9 cellular contexts compared by ENCODE assay signal in genomic region chr1:155309423-155310021, GRCh38. TPM values are rescaled to one million over a fixed set of nuclear protein-coding genes. Genes with fewer than 3 reads are reported as not detected.
DNase-seq lines count a peak whose midpoint lies in the region; ATAC-seq and TF ChIP-seq lines count a peak whose summit lies in the region.
"Had no signal": no experiment of that assay in that cellular context is flagged by ENCODE, and none has a peak within 500 bp of the region (broad histone marks: within the 10 kb centered on the region; RNA-seq: fewer than 3 reads in every experiment).

No MANE protein-coding gene starts in this region.

- H3K36me3 Mint-ChIP-seq in MCF 10A (ENCODE audit: insufficient read depth, unreplicated experiment): peaks cover 54% of the 10 kb centered on the region

- H3K79me2 ChIP-seq in KMS-11 (ENCODE audit: insufficient read depth, low read depth): peaks cover 38% of the 10 kb centered on the region

- ATAC-seq in right lobe of liver (peak in 2 of 4 donors; percentile 8 to 14), HG03354 (IDR thresholded peaks at IDR 0.05; ENCODE audit: poor library complexity, severe bottlenecking, unreplicated experiment) (no peak)

- no peaks in the 10 kb centered on the region for H3K9me3 ChIP-seq in right lobe of liver
- no peaks in the 10 kb centered on the region for H3K9me3 ChIP-seq in thyroid gland

- peaks cover 14% of the 10 kb centered on the region for H3K4me1 Mint-ChIP-seq in MCF 10A (ENCODE audit: insufficient read depth, unreplicated experiment)

- H3K4me3 ChIP-seq in KMS-11 (IDR thresholded peaks at IDR 0.05; ENCODE audit: insufficient read depth, low read depth, low read length) (peak overlapping the region; percentile 97), right lobe of liver (peak overlapping the region; percentile 50 to 91 (median 84)), thyroid gland (replicated peaks in 1 of 3) (peak overlapping the region; percentile 34 to 55 (median 52))

- intact Hi-C loops in MCF 10A (cut with micrococcal nuclease): loop anchor here (2.0 kb wide), 1 partner anchor 13 kb away; no protein-coding TSS in a partner anchor
- intact Hi-C loops in right lobe of liver (cut with DNase I): no loop called here
- intact Hi-C loops in thyroid gland (cut with DNase I): no loop called here

- H3K36me3 ChIP-seq in KMS-11 (ENCODE audit: insufficient read depth): peaks cover 6% of the 10 kb centered on the region; the same call in 1 of the 2 replicates
- H3K36me3 ChIP-seq in right lobe of liver: peaks cover 0 to 18% (median 0%) of the 10 kb centered on the region in 4 donors
- H3K36me3 ChIP-seq in thyroid gland: no peaks in the 10 kb centered on the region

- H2AFZ ChIP-seq in KMS-11 (ENCODE audit: low read depth): peak overlapping the region; percentile 57

- H3K9ac ChIP-seq in KMS-11: peak overlapping the region; percentile 83

- POLR2A ChIA-PET in MCF 10A (lab: Yijun Ruan, JAX): interaction anchor here (1.3 to 7.9 kb wide), 3 partner anchors 11 to 37 kb away, joined by 9 to 103 read pairs (median 13); partner anchors contain the start of genes CLK2 and RUSC1

- H3K27ac ChIP-seq in KMS-11 (peak overlapping the region; percentile 62), right lobe of liver (peak overlapping the region; percentile 82 to 92 (median 84)), thyroid gland (peak overlapping the region; percentile 31 to 81 (median 79))

- DNase-seq in COLO668 (lab: John Stamatoyannopoulos, UW; ENCODE audit: unreplicated experiment): peak; percentile 39
- peak; percentile 57 for DNase-seq in MCF 10A (ENCODE audit: unreplicated experiment)
- peak; percentile 72 to 75 (median 73) for DNase-seq in right lobe of liver
- peak; percentile 52 to 54 for DNase-seq in thyroid gland
- no peak for DNase-seq in midbrain (lab: John Stamatoyannopoulos, UW)
- DNase-seq in SKM-1 treated with dmso at 0.1 percent for 144 hours (lab: John Stamatoyannopoulos, UW; ENCODE audit: unreplicated experiment): no peak

- TF ChIP-seq POLR2A in right lobe of liver (IDR thresholded peaks at IDR 0.05): no peak
- TF ChIP-seq POLR2A in thyroid gland (IDR thresholded peaks at IDR 0.05): no peak

- peaks cover 23% of the 10 kb centered on the region for H3K4me1 ChIP-seq in KMS-11 (ENCODE audit: low read depth, poor library complexity, severe bottlenecking)
- peaks cover 0 to 25% (median 9%) of the 10 kb centered on the region in 4 donors for H3K4me1 ChIP-seq in right lobe of liver
- H3K4me1 ChIP-seq in thyroid gland: peaks cover 13 to 20% of the 10 kb centered on the region in 2 donors

- H3K27ac Mint-ChIP-seq in MCF 10A (ENCODE audit: low read depth, unreplicated experiment): peak overlapping the region; percentile 97

- WGBS in right lobe of liver (ENCODE audit: insufficient coverage, low coverage, low lambda C conversion rate, missing lambda C conversion rate): 3% methylated on average over 8 of the region's 11 CpGs
- WGBS in thyroid gland, 2 donors: 2 to 7% methylated on average over 9 to 11 of the region's 11 CpGs

- peak overlapping the region; percentile 100 for H3K4me3 Mint-ChIP-seq in MCF 10A (ENCODE audit: unreplicated experiment)

- H3K27me3 ChIP-seq in KMS-11 (ENCODE audit: insufficient read depth, low read depth) (no peaks in the 10 kb centered on the region), right lobe of liver (no peaks in the 10 kb centered on the region), thyroid gland (no peaks in the 10 kb centered on the region)

- H3K4me2 ChIP-seq in KMS-11: peak overlapping the region; percentile 76

- no peaks in the 10 kb centered on the region for H3K27me3 Mint-ChIP-seq in MCF 10A (ENCODE audit: insufficient read depth, unreplicated experiment)

- no peaks in the 10 kb centered on the region for H3K9me3 Mint-ChIP-seq in MCF 10A (ENCODE audit: unreplicated experiment)

- H4K20me1 ChIP-seq in KMS-11 (ENCODE audit: insufficient read depth): no peaks in the 10 kb centered on the region

- no peak for TF ChIP-seq CTCF in KMS-11 (conservative IDR thresholded peaks at IDR 0.05; ENCODE audit: low read depth, low read length)
- TF ChIP-seq CTCF in MCF 10A (IDR thresholded peaks at IDR 0.05; ENCODE audit: unreplicated experiment): no peak
- TF ChIP-seq CTCF in right lobe of liver (IDR thresholded peaks at IDR 0.05): no peak
- no peak for TF ChIP-seq CTCF in thyroid gland (IDR thresholded peaks at IDR 0.05)

- CTCF ChIA-PET in MCF 10A (lab: Yijun Ruan, JAX): interaction anchor here (0.7 to 5.1 kb wide), 4 partner anchors 12 to 103 kb away, joined by 3 to 44 read pairs (median 6); no protein-coding TSS in a partner anchor

- no TSS peak for BruUV-seq in MCF 10A (replicated peaks; lab: Mats Ljungman, UMichigan)

RNA-seq across cellular contexts. Expression of gene FDPS, which starts 0.9 kb away (rescaled TPM):
- total RNA-seq in MCF 10A (2022) (176 and 264 TPM in 2 replicates), right lobe of liver (100 to 1,000 TPM in 4 of 6 experiments, 10 to 100 TPM in 2; 51.1 to 236 (median 171) TPM), thyroid gland (100 to 1,000 TPM in 1 of 4 donors, 10 to 100 TPM in 3; 89.0 to 103 (median 98.9) TPM)

RNA-seq across cellular contexts. Expression of gene PKLR, which starts 8.3 kb away (rescaled TPM):
- total RNA-seq in MCF 10A (2022) (not detected in 2 replicates), right lobe of liver (10 to 100 TPM; 27.0 to 95.3 (median 36.1) TPM), thyroid gland (not detected)
- total RNA-seq: T-helper 2 cell treated with Interferon-gamma antibody and Interleukin-4, amounts not matched to agents 100 ng/mL and 5 ng/mL, for 36 hours had no signal

RNA-seq across cellular contexts. Expression of gene RUSC1, which starts 11.2 kb away (rescaled TPM):
- 18.6 and 19.5 TPM in 2 replicates for total RNA-seq in MCF 10A (2022)
- total RNA-seq in right lobe of liver: 10 to 100 TPM in 1 of 6 experiments, 1 to 10 TPM in 5; 4.6 to 12.7 (median 7.6) TPM
- total RNA-seq in thyroid gland: 10 to 100 TPM; 14.9 to 20.1 (median 16.9) TPM

RNA-seq across cellular contexts. Expression of gene HCN3, which starts 32.3 kb away (rescaled TPM):
- total RNA-seq in MCF 10A (2022) (2.5 and 4.3 TPM in 2 replicates), right lobe of liver (1 to 10 TPM in 4 of 6 experiments, under 1 TPM in 2; 0.56 to 1.6 (median 1.2) TPM), thyroid gland (1 to 10 TPM; 1.5 to 2.9 (median 2.2) TPM)

RNA-seq across cellular contexts. Expression of gene CLK2, which starts 36.2 kb away (rescaled TPM):
- 78.6 and 82.3 TPM in 2 replicates for total RNA-seq in MCF 10A (2022)
- 10 to 100 TPM; 10.4 to 29.2 (median 20.2) TPM for total RNA-seq in right lobe of liver
- total RNA-seq in thyroid gland: 10 to 100 TPM; 40.0 to 61.6 (median 56.2) TPM

Comparison
In these comparisons a context has a peak if more than half of its experiments do, and no peak if none do; other contexts are left out.
1. DNase-seq: peak in COLO668 (single experiment), MCF 10A (single experiment), right lobe of liver (3 of 3) and thyroid gland (2 of 2); none in midbrain (single experiment) and SKM-1 treated with dmso at 0.1 percent for 144 hours (single experiment).
2. RNA of gene PKLR, which starts 8.3 kb away (total RNA-seq): 27.0 to 95.3 TPM in right lobe of liver; not detected in MCF 10A and not detected in thyroid gland; every median in the first group is over 10 times any median in the second.
3. Peak in every context shown above with its lines, with median percentiles within 50 percentile points of each other: H3K27ac ChIP-seq and H3K4me3 ChIP-seq.